ENCODE assay signal across 8 cellular contexts in genomic region chr6:34392497-34393190, GRCh38. TPM values are rescaled to one million over a fixed set of nuclear protein-coding genes. Genes with fewer than 3 reads are reported as not detected.
A peak's percentile ranks its signal among the peaks of the same experiment; 100 is the strongest.
DNase-seq lines count a peak whose midpoint lies in the region; TF ChIP-seq lines count a peak whose summit lies in the region.

Gene NUDT3 (minus strand): TSS chr6:34392669. CDS start chr6:34392362, 307 bp downstream.

- CTCF ChIA-PET in activated naive CD4-positive, alpha-beta T cell treated with anti-CD3 and anti-CD28 coated beads for 36 hours (lab: Charles Lee) = interaction anchor here (0.8 to 1.9 kb wide), 4 partner anchors 22 to 145 kb away, joined by 3 to 7 read pairs (median 6); partner anchors contain the start of gene SMIM29

- TF ChIP-seq CTCF in HFF-Myc (IDR thresholded peaks at IDR 0.05; ENCODE audit: low read depth, low read length, missing control alignments) (peak; percentile 84), suprapubic skin (IDR thresholded peaks at IDR 0.05) (peak; percentile 80 to 81)

- no peaks in the 10 kb centered on the region for H3K36me3 ChIP-seq in suprapubic skin

- H3K4me3 Mint-ChIP-seq in activated naive CD4-positive, alpha-beta T cell treated with anti-CD3 and anti-CD28 coated beads for 36 hours = peak within 1 kb of the TSS; percentile 66

- no peaks in the 10 kb centered on the region for H3K9me3 ChIP-seq in suprapubic skin

- no peak for TF ChIP-seq EP300 in suprapubic skin (IDR thresholded peaks at IDR 0.05)

- TF ChIP-seq POLR2A in suprapubic skin (IDR thresholded peaks at IDR 0.05) = peak in 1 of 2 donors; percentile 56

- peaks cover 4% of the 10 kb centered on the region for H3K9me3 Mint-ChIP-seq in activated naive CD4-positive, alpha-beta T cell treated with anti-CD3 and anti-CD28 coated beads for 36 hours

- peak; percentile 85 for DNase-seq in GM04504 (ENCODE audit: low read depth)
- peak; percentile 77 for DNase-seq in HFF-Myc (ENCODE audit: extremely low read depth, low read depth)
- DNase-seq in MV-4-11 (lab: John Stamatoyannopoulos, UW) = peak; percentile 93
- peak; percentile 91 for DNase-seq in SK-MEL-5 (ENCODE audit: low read depth, low spot score)
- DNase-seq in activated naive CD4-positive, alpha-beta T cell treated with anti-CD3 and anti-CD28 coated beads for 36 hours = peak; percentile 92
- peak; percentile 90 for DNase-seq in germinal center (ENCODE audit: low spot score)
- DNase-seq in nucleus accumbens (lab: John Stamatoyannopoulos, UW) = peak in 55 of 56 donors; percentile 35 to 96 (median 91)
- DNase-seq in suprapubic skin (ENCODE audit: low spot score in 2 of 2) = peak; percentile 94 to 95

- H3K27ac ChIP-seq in suprapubic skin = peak within 1 kb of the TSS; percentile 89

- peaks cover 4% of the 10 kb centered on the region for H3K36me3 Mint-ChIP-seq in activated naive CD4-positive, alpha-beta T cell treated with anti-CD3 and anti-CD28 coated beads for 36 hours (ENCODE audit: low read depth)

- H3K27me3 ChIP-seq in suprapubic skin = no peaks in the 10 kb centered on the region

- in situ Hi-C loops in SK-MEL-5 (cut with HindIII; ENCODE audit: low pct_unique_long_range_greater_than_20kb, low sequenced_read_pairs) = no loop called here

- intact Hi-C loops in activated naive CD4-positive, alpha-beta T cell treated with anti-CD3 and anti-CD28 coated beads for 36 hours (cut with micrococcal nuclease) = loop anchor here (1.0 to 2.0 kb wide), 4 partner anchors 34 to 228 kb away; partner anchors contain the start of genes RPS10 and SMIM29

- peaks cover 31% of the 10 kb centered on the region for H3K4me1 ChIP-seq in suprapubic skin

- peak within 1 kb of the TSS; percentile 80 for H3K4me3 ChIP-seq in HFF-Myc (replicated peaks; ENCODE audit: low read depth, low read length)
- peak within 1 kb of the TSS; percentile 73 for H3K4me3 ChIP-seq in suprapubic skin

- no peaks in the 10 kb centered on the region for H3K27me3 Mint-ChIP-seq in activated naive CD4-positive, alpha-beta T cell treated with anti-CD3 and anti-CD28 coated beads for 36 hours (ENCODE audit: low read depth)

- 2% methylated on average over 17 of the region's 87 CpGs for WGBS in suprapubic skin

- peak within 1 kb of the TSS; percentile 88 for H3K27ac Mint-ChIP-seq in activated naive CD4-positive, alpha-beta T cell treated with anti-CD3 and anti-CD28 coated beads for 36 hours

- peaks cover 27% of the 10 kb centered on the region for H3K4me1 Mint-ChIP-seq in activated naive CD4-positive, alpha-beta T cell treated with anti-CD3 and anti-CD28 coated beads for 36 hours (ENCODE audit: low read depth)

RNA-seq across cellular contexts. Expression of gene NUDT3, which starts in this region (rescaled TPM):
- total RNA-seq in SK-MEL-5 (2014; rRNA removed; shearing (Covaris generic)) = 32.0 and 34.6 TPM in 2 replicates
- 27.7 and 35.0 TPM in 2 replicates for polyA plus RNA-seq in SK-MEL-5 (2015; cell fraction: cytosol; rRNA removed)
- 19.6 and 22.2 TPM in 2 replicates for polyA plus RNA-seq in SK-MEL-5 (2015; cell fraction: nucleus; rRNA removed)
- 10 to 100 TPM; 14.0 to 14.3 TPM for total RNA-seq in activated naive CD4-positive, alpha-beta T cell treated with anti-CD3 and anti-CD28 coated beads for 36 hours
- 10 to 100 TPM; 23.2 to 34.6 (median 28.0) TPM for total RNA-seq in suprapubic skin

Comparison
In these comparisons a context has a peak if more than half of its experiments do, and no peak if none do; other contexts are left out.
1. Peak in every context shown above with its lines: DNase-seq, H3K4me3 ChIP-seq and H3K27ac ChIP-seq.